In genomic region chr11:27409742-27410141, GRCh38 we compare ENCODE assay signal across 17 cellular contexts.
"Had no signal": no experiment of that assay in that cellular context is flagged by ENCODE, and none has a peak within 500 bp of the region (broad histone marks: within the 10 kb centered on the region; RNA-seq: fewer than 3 reads in every experiment).

No MANE protein-coding gene starts in this region.

- H3K36me3 ChIP-seq: thyroid gland, uterus had no signal

- H3K36me3 Mint-ChIP-seq: activated CD8-positive, alpha-beta memory T cell treated with anti-CD3 and anti-CD28 coated beads, Interleukin-2, amount 10 ng/mL, durations not matched to agents 7 days and 5 days; activated naive CD8-positive, alpha-beta T cell; immature natural killer cell; natural killer cell had no signal

- H3K27ac Mint-ChIP-seq: activated CD8-positive, alpha-beta memory T cell treated with anti-CD3 and anti-CD28 coated beads, Interleukin-2, amount 10 ng/mL, durations not matched to agents 7 days and 5 days; activated naive CD8-positive, alpha-beta T cell; immature natural killer cell; natural killer cell; stimulated activated naive CD8-positive, alpha-beta T cell treated with anti-CD3 and anti-CD28 coated beads, Interleukin-15, amount 100 ng/mL, for 72 hours had no signal

- H3K4me1 ChIP-seq: psoas muscle, uterus had no signal

- H3K4me3 Mint-ChIP-seq: activated CD8-positive, alpha-beta memory T cell treated with anti-CD3 and anti-CD28 coated beads, Interleukin-2, amount 10 ng/mL, durations not matched to agents 7 days and 5 days; activated naive CD8-positive, alpha-beta T cell; activated T-cell treated with anti-CD3 and anti-CD28 coated beads, Interleukin-2, amount 50 U/mL, for 4 hours; immature natural killer cell; natural killer cell; stimulated activated naive CD8-positive, alpha-beta T cell treated with anti-CD3 and anti-CD28 coated beads, Interleukin-15, amount 100 ng/mL, for 72 hours had no signal

- H3K4me3 ChIP-seq: psoas muscle, thyroid gland, uterus had no signal

- H3K4me1 Mint-ChIP-seq: activated CD8-positive, alpha-beta memory T cell treated with anti-CD3 and anti-CD28 coated beads, Interleukin-2, amount 10 ng/mL, durations not matched to agents 7 days and 5 days; immature natural killer cell; natural killer cell; stimulated activated naive CD8-positive, alpha-beta T cell treated with anti-CD3 and anti-CD28 coated beads, Interleukin-15, amount 100 ng/mL, for 72 hours had no signal

- H3K9me3 ChIP-seq: psoas muscle, thyroid gland, uterus had no signal

- H3K27ac ChIP-seq: psoas muscle, thyroid gland, uterus had no signal

- DNase-seq: activated CD4-positive, alpha-beta T cell treated with anti-CD3 and anti-CD28 coated beads for 1 hour; activated CD4-positive, alpha-beta T cell treated with anti-CD3 and anti-CD28 coated beads, Interleukin-2, amount 50 U/mL, for 48 hours; activated CD8-positive, alpha-beta memory T cell treated with anti-CD3 and anti-CD28 coated beads, Interleukin-2, amount 10 ng/mL, durations not matched to agents 7 days and 5 days; activated effector memory CD4-positive, alpha-beta T cell treated with anti-CD3 and anti-CD28 coated beads, Interleukin-2, amount 50 U/mL, for 16 hours; activated T-cell treated with anti-CD3 and anti-CD28 coated beads, Interleukin-2, amount 50 U/mL, for 4 hours; glutamatergic neuron; immature natural killer cell; left cardiac atrium; natural killer cell; occipital lobe; psoas muscle; stimulated activated CD4-positive, alpha-beta T cell treated with anti-CD3 and anti-CD28 coated beads, Interleukin-15, amount 100 ng/mL, for 24 hours; stimulated activated CD4-positive, alpha-beta T cell treated with anti-CD3 and anti-CD28 coated beads, Interleukin-4, amount 100 ng/mL, for 4 hours; stimulated activated naive CD8-positive, alpha-beta T cell treated with anti-CD3 and anti-CD28 coated beads, Interleukin-15, amount 100 ng/mL, for 72 hours; thyroid gland; uterus had no signal

- H3K27me3 ChIP-seq: thyroid gland, uterus had no signal

- H3K9me3 Mint-ChIP-seq: activated T-cell treated with anti-CD3 and anti-CD28 coated beads, Interleukin-2, amount 50 U/mL, for 4 hours; immature natural killer cell; natural killer cell; stimulated activated naive CD8-positive, alpha-beta T cell treated with anti-CD3 and anti-CD28 coated beads, Interleukin-15, amount 100 ng/mL, for 72 hours had no signal

- ATAC-seq: activated CD8-positive, alpha-beta memory T cell treated with anti-CD3 and anti-CD28 coated beads, Interleukin-2, amount 10 ng/mL, durations not matched to agents 7 days and 5 days; activated T-cell treated with anti-CD3 and anti-CD28 coated beads, Interleukin-2, amount 50 U/mL, for 4 hours; natural killer cell; psoas muscle; stimulated activated naive CD8-positive, alpha-beta T cell treated with anti-CD3 and anti-CD28 coated beads, Interleukin-15, amount 100 ng/mL, for 72 hours had no signal
